ENCODE assay signal across 11 cellular contexts in the genomic region with DNA sequence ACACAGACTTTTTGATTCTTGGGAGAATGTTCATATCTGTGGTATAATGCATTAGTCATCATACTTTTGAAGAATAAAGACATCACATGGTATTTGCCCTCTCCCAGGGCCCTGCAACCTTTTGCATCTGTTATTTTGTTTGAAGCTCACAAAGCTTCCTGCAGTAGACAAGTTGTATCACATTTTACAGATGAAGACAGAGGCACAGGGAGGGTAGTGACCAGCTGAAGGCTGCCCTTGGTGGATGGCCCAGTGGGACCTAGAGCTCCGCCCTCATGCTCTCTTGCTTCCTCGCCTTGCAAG.
DNase-seq lines count a peak whose midpoint lies in the region; ATAC-seq and TF ChIP-seq lines count a peak whose summit lies in the region.
"Had no signal": no experiment of that assay in that cellular context is flagged by ENCODE, and none has a peak within 500 bp of the region (broad histone marks: within the 10 kb centered on the region; RNA-seq: fewer than 3 reads in every experiment).

No MANE protein-coding gene starts in this region.

- peak; percentile 58 to 78 for ATAC-seq in activated T-cell treated with anti-CD3 and anti-CD28 coated beads, Interleukin-2, amount 50 U/mL, for 4 hours
- ATAC-seq in SK-N-SH treated with all-trans-retinoic acid at 6 μM for 48 hours, result peak; percentile 88
- ATAC-seq in HG03280 (IDR thresholded peaks at IDR 0.05; ENCODE audit: unreplicated experiment), result no peak
- ATAC-seq: GM12878 had no signal

- no peaks in the 10 kb centered on the region for H3K36me3 Mint-ChIP-seq in activated T-cell treated with anti-CD3 and anti-CD28 coated beads, Interleukin-2, amount 50 U/mL, for 4 hours (ENCODE audit: insufficient read depth)

- peaks cover 72% of the 10 kb centered on the region for H3K4me1 Mint-ChIP-seq in activated T-cell treated with anti-CD3 and anti-CD28 coated beads, Interleukin-2, amount 50 U/mL, for 4 hours (ENCODE audit: low read depth)

- H3K27me3 Mint-ChIP-seq in activated T-cell treated with anti-CD3 and anti-CD28 coated beads, Interleukin-2, amount 50 U/mL, for 4 hours (ENCODE audit: low read depth), result no peaks in the 10 kb centered on the region

- H3K4me3 Mint-ChIP-seq in activated T-cell treated with anti-CD3 and anti-CD28 coated beads, Interleukin-2, amount 50 U/mL, for 4 hours, result no peak overlapping the region
- H3K4me3 Mint-ChIP-seq: B cell had no signal

- no peak for DNase-seq in activated T-cell treated with anti-CD3 and anti-CD28 coated beads, Interleukin-2, amount 50 U/mL, for 4 hours
- no peak for DNase-seq in activated T-cell treated with anti-CD3 and anti-CD28 coated beads, Interleukin-2, amount 50 U/mL, for 1 hour
- peak; percentile 81 for DNase-seq in fibroblast of gingiva (ENCODE audit: low read depth)
- peak; percentile 45 for DNase-seq in stromal cell of bone marrow (ENCODE audit: low read depth)
- DNase-seq in DMS79 (lab: John Stamatoyannopoulos, UW), result no peak
- no peak for DNase-seq in NCI-H2029 (lab: John Stamatoyannopoulos, UW)
- DNase-seq: NCI-H187 had no signal

- H3K9me3 Mint-ChIP-seq in activated T-cell treated with anti-CD3 and anti-CD28 coated beads, Interleukin-2, amount 50 U/mL, for 4 hours, result no peaks in the 10 kb centered on the region

TF ChIP-seq in SK-N-SH treated with all-trans-retinoic acid at 6 μM for 48 hours, 23 proteins besides CTCF, POLR2A, EP300 and RAD21:
- TF ChIP-seq, protein P1, sequence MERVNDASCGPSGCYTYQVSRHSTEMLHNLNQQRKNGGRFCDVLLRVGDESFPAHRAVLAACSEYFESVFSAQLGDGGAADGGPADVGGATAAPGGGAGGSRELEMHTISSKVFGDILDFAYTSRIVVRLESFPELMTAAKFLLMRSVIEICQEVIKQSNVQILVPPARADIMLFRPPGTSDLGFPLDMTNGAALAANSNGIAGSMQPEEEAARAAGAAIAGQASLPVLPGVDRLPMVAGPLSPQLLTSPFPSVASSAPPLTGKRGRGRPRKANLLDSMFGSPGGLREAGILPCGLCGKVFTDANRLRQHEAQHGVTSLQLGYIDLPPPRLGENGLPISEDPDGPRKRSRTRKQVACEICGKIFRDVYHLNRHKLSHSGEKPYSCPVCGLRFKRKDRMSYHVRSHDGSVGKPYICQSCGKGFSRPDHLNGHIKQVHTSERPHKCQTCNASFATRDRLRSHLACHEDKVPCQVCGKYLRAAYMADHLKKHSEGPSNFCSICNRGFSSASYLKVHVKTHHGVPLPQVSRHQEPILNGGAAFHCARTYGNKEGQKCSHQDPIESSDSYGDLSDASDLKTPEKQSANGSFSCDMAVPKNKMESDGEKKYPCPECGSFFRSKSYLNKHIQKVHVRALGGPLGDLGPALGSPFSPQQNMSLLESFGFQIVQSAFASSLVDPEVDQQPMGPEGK (CRISPR knock-in tag; IDR thresholded peaks at IDR 0.05; ENCODE audit: borderline replicate concordance), result no peak
- TF ChIP-seq SNAI2 (CRISPR knock-in tag; IDR thresholded peaks at IDR 0.05), result no peak
- TF ChIP-seq, protein P2, sequence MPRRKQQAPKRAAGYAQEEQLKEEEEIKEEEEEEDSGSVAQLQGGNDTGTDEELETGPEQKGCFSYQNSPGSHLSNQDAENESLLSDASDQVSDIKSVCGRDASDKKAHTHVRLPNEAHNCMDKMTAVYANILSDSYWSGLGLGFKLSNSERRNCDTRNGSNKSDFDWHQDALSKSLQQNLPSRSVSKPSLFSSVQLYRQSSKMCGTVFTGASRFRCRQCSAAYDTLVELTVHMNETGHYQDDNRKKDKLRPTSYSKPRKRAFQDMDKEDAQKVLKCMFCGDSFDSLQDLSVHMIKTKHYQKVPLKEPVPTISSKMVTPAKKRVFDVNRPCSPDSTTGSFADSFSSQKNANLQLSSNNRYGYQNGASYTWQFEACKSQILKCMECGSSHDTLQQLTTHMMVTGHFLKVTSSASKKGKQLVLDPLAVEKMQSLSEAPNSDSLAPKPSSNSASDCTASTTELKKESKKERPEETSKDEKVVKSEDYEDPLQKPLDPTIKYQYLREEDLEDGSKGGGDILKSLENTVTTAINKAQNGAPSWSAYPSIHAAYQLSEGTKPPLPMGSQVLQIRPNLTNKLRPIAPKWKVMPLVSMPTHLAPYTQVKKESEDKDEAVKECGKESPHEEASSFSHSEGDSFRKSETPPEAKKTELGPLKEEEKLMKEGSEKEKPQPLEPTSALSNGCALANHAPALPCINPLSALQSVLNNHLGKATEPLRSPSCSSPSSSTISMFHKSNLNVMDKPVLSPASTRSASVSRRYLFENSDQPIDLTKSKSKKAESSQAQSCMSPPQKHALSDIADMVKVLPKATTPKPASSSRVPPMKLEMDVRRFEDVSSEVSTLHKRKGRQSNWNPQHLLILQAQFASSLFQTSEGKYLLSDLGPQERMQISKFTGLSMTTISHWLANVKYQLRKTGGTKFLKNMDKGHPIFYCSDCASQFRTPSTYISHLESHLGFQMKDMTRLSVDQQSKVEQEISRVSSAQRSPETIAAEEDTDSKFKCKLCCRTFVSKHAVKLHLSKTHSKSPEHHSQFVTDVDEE (CRISPR knock-in tag; IDR thresholded peaks at IDR 0.05), result no peak
- no peak for TF ChIP-seq RARB (CRISPR knock-in tag; IDR thresholded peaks at IDR 0.05)
- no peak for TF ChIP-seq ZNF8 (CRISPR knock-in tag; IDR thresholded peaks at IDR 0.05)
- no peak for TF ChIP-seq PPARA (CRISPR knock-in tag; IDR thresholded peaks at IDR 0.05; ENCODE audit: borderline replicate concordance)
- TF ChIP-seq, protein P3, sequence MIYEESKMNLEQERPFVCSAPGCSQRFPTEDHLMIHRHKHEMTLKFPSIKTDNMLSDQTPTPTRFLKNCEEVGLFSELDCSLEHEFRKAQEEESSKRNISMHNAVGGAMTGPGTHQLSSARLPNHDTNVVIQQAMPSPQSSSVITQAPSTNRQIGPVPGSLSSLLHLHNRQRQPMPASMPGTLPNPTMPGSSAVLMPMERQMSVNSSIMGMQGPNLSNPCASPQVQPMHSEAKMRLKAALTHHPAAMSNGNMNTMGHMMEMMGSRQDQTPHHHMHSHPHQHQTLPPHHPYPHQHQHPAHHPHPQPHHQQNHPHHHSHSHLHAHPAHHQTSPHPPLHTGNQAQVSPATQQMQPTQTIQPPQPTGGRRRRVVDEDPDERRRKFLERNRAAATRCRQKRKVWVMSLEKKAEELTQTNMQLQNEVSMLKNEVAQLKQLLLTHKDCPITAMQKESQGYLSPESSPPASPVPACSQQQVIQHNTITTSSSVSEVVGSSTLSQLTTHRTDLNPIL (CRISPR knock-in tag; IDR thresholded peaks at IDR 0.05; ENCODE audit: low read depth), result no peak
- TF ChIP-seq TCF4 (CRISPR knock-in tag; IDR thresholded peaks at IDR 0.05; ENCODE audit: borderline replicate concordance), result no peak
- TF ChIP-seq ZNF565 (CRISPR knock-in tag; conservative IDR thresholded peaks at IDR 0.05; ENCODE audit: low read depth), result no peak

Comparison
In these comparisons a context has a peak if more than half of its experiments do, and no peak if none do; other contexts are left out.
1. DNase-seq: peak in fibroblast of gingiva (single experiment) and stromal cell of bone marrow (single experiment); none in activated T-cell treated with anti-CD3 and anti-CD28 coated beads, Interleukin-2, amount 50 U/mL, for 4 hours (single experiment), activated T-cell treated with anti-CD3 and anti-CD28 coated beads, Interleukin-2, amount 50 U/mL, for 1 hour (single experiment), DMS79 (single experiment) and NCI-H2029 (single experiment).